ENCODE assay signal across 9 cellular contexts in genomic region chr11:61718613-61719302, GRCh38. TPM values are rescaled to one million over a fixed set of nuclear protein-coding genes. Genes with fewer than 3 reads are reported as not detected.
DNase-seq lines count a peak whose midpoint lies in the region; ATAC-seq and TF ChIP-seq lines count a peak whose summit lies in the region.
"Had no signal": no experiment of that assay in that cellular context is flagged by ENCODE, and none has a peak within 500 bp of the region (broad histone marks: within the 10 kb centered on the region; RNA-seq: fewer than 3 reads in every experiment).

No MANE protein-coding gene starts in this region.

- 13 to 26% methylated on average over 11 to 21 of the region's 21 CpGs for WGBS in endodermal cell (ENCODE audit: insufficient coverage in 1 of 2, insufficient read length in 1 of 2), 2 experiments
- WGBS in mesodermal cell (ENCODE audit: insufficient coverage in 2 of 2), 2 experiments = 6 to 14% methylated on average over 16 to 20 of the region's 21 CpGs

- H3K27ac ChIP-seq in endodermal cell (ENCODE audit: low read depth, low read length) (peak overlapping the region; percentile 17), mesodermal cell (ENCODE audit: low read depth, low read length, severe bottlenecking) (peak overlapping the region; percentile 41), upper lobe of right lung (no peak overlapping the region)

- peaks cover 9% of the 10 kb centered on the region for H3K4me1 ChIP-seq in endodermal cell (ENCODE audit: control insufficient read depth, insufficient read depth, low read length)
- peaks cover 55% of the 10 kb centered on the region for H3K4me1 ChIP-seq in mesodermal cell (ENCODE audit: control insufficient read depth, insufficient read depth, low read length, poor library complexity, severe bottlenecking)
- peaks cover 5% of the 10 kb centered on the region for H3K4me1 ChIP-seq in upper lobe of right lung

- no peaks in the 10 kb centered on the region for H3K36me3 Mint-ChIP-seq in endodermal cell (ENCODE audit: low read depth)

- H3K27me3 Mint-ChIP-seq in endodermal cell (ENCODE audit: insufficient read depth) = no peaks in the 10 kb centered on the region

- peak; percentile 32 for TF ChIP-seq CTCF in endodermal cell (conservative IDR thresholded peaks at IDR 0.05)
- no peak for TF ChIP-seq CTCF in upper lobe of right lung (IDR thresholded peaks at IDR 0.05)

- H3K9me3 ChIP-seq in endodermal cell (ENCODE audit: control insufficient read depth, low read length) = no peaks in the 10 kb centered on the region
- no peaks in the 10 kb centered on the region for H3K9me3 ChIP-seq in mesodermal cell (ENCODE audit: control insufficient read depth, low read length)
- no peaks in the 10 kb centered on the region for H3K9me3 ChIP-seq in upper lobe of right lung

- peak overlapping the region; percentile 45 for H3K4me3 Mint-ChIP-seq in endodermal cell
- H3K4me3 Mint-ChIP-seq: activated T-helper 1 cell treated with anti-CD3 and anti-CD28 coated beads, Interleukin-12 subunit alpha, Interleukin-12 subunit beta, Interleukin-2, Interleukin-4 antibody, amounts not matched to agents 30 ng/mL and 10 ng/mL and 1 ng/mL, durations not matched to agents 14 hours and 24 hours and 36 hours had no signal

- H3K27me3 ChIP-seq in endodermal cell (ENCODE audit: control insufficient read depth, insufficient read depth, low read length, poor library complexity, severe bottlenecking) = no peaks in the 10 kb centered on the region
- H3K27me3 ChIP-seq in upper lobe of right lung = no peaks in the 10 kb centered on the region

- peaks cover 11% of the 10 kb centered on the region for H3K4me1 Mint-ChIP-seq in endodermal cell

- ATAC-seq in upper lobe of right lung (peak; percentile 19), HG02852 (IDR thresholded peaks at IDR 0.05; ENCODE audit: unreplicated experiment) (no peak)

- no peaks in the 10 kb centered on the region for H3K36me3 ChIP-seq in endodermal cell (ENCODE audit: control insufficient read depth, insufficient read depth, low read length)
- peaks cover 9% of the 10 kb centered on the region for H3K36me3 ChIP-seq in mesodermal cell (ENCODE audit: control insufficient read depth, insufficient read depth, low read length)
- no peaks in the 10 kb centered on the region for H3K36me3 ChIP-seq in upper lobe of right lung

- DNase-seq in NCI-H2171 (lab: John Stamatoyannopoulos, UW) (peak; percentile 76), endodermal cell (peak; percentile 93), upper lobe of right lung (no peak), T-helper 9 cell (no peak), MV-4-11 (lab: John Stamatoyannopoulos, UW) (no peak)
- DNase-seq: NCI-H226 had no signal

- peak overlapping the region; percentile 25 for H3K9ac ChIP-seq in endodermal cell (ENCODE audit: extremely low read depth, low read length, poor library complexity, severe bottlenecking)

- intact Hi-C loops in upper lobe of right lung (cut with DNase I) = no loop called here

- peak overlapping the region; percentile 75 for H3K4me3 ChIP-seq in endodermal cell (ENCODE audit: low read length)
- peak overlapping the region; percentile 41 for H3K4me3 ChIP-seq in mesodermal cell (ENCODE audit: extremely low read depth, insufficient read depth, low read length, poor library complexity, severe bottlenecking)
- H3K4me3 ChIP-seq in upper lobe of right lung = peak overlapping the region; percentile 12

- H3K27ac Mint-ChIP-seq in endodermal cell = peak overlapping the region; percentile 61
- H3K27ac Mint-ChIP-seq: activated T-helper 1 cell treated with anti-CD3 and anti-CD28 coated beads, Interleukin-12 subunit alpha, Interleukin-12 subunit beta, Interleukin-2, Interleukin-4 antibody, amounts not matched to agents 30 ng/mL and 10 ng/mL and 1 ng/mL, durations not matched to agents 14 hours and 24 hours and 36 hours had no signal

- H3K9me3 Mint-ChIP-seq in endodermal cell = no peaks in the 10 kb centered on the region
- H3K9me3 Mint-ChIP-seq: activated T-helper 1 cell treated with anti-CD3 and anti-CD28 coated beads, Interleukin-12 subunit alpha, Interleukin-12 subunit beta, Interleukin-2, Interleukin-4 antibody, amounts not matched to agents 30 ng/mL and 10 ng/mL and 1 ng/mL, durations not matched to agents 14 hours and 24 hours and 36 hours had no signal

RNA-seq across cellular contexts. Expression of gene MYRF, which starts 33.7 kb away (rescaled TPM):
- 10 to 100 TPM; 30.3 to 61.7 TPM for total RNA-seq in endodermal cell
- 16.6 TPM for polyA plus RNA-seq in endodermal cell (2013, experiment 1 of 2)
- 14.9 TPM for polyA plus RNA-seq in endodermal cell (2013, experiment 2 of 2)
- polyA plus RNA-seq in mesodermal cell (2013, experiment 1 of 2) = 69.9 TPM
- polyA plus RNA-seq in mesodermal cell (2013, experiment 2 of 2) = 71.1 TPM
- total RNA-seq in upper lobe of right lung = 62.6 TPM

RNA-seq across cellular contexts. Expression of gene DAGLA, which starts 38.6 kb away (rescaled TPM):
- 1 to 10 TPM; 5.6 to 8.7 TPM for total RNA-seq in endodermal cell
- polyA plus RNA-seq in endodermal cell (2013, experiment 1 of 2) = 6.4 TPM
- polyA plus RNA-seq in endodermal cell (2013, experiment 2 of 2) = 5.5 TPM
- 4.2 TPM for polyA plus RNA-seq in mesodermal cell (2013, experiment 1 of 2)
- polyA plus RNA-seq in mesodermal cell (2013, experiment 2 of 2) = 3.7 TPM
- 6.0 TPM for total RNA-seq in upper lobe of right lung

Comparison
In these comparisons a context has a peak if more than half of its experiments do, and no peak if none do; other contexts are left out.
1. DNase-seq: peak in NCI-H2171 (single experiment) and endodermal cell (single experiment); none in upper lobe of right lung (single experiment), T-helper 9 cell (single experiment) and MV-4-11 (single experiment).
2. H3K4me3 ChIP-seq: peak in every context shown above with its lines; median percentile 75 in endodermal cell; 41 in mesodermal cell; 12 in upper lobe of right lung.